8 cellular contexts compared by ENCODE assay signal in genomic region chr14:63544641-63545234, GRCh38. TPM values are rescaled to one million over a fixed set of nuclear protein-coding genes. Genes with fewer than 3 reads are reported as not detected.
DNase-seq lines count a peak whose midpoint lies in the region; ATAC-seq and TF ChIP-seq lines count a peak whose summit lies in the region.

No MANE protein-coding gene starts in this region.

- H3K27ac ChIP-seq in right cardiac atrium (ENCODE audit: low read length) (no peak overlapping the region), SJSA1 (no peak overlapping the region), esophagus squamous epithelium (no peak overlapping the region), left lung (no peak overlapping the region)

- no peak overlapping the region for H3K27ac Mint-ChIP-seq in stimulated activated effector memory CD8-positive, alpha-beta T cell treated with anti-CD3 and anti-CD28 coated beads, Interleukin-12 subunit alpha, Interleukin-12 subunit beta, amount 100 ng/mL, for 72 hours

- ATAC-seq in right cardiac atrium (no peak), Right ventricle myocardium inferior (no peak), left lung (no peak), HG03439 (IDR thresholded peaks at IDR 0.05; ENCODE audit: unreplicated experiment) (no peak)
- ATAC-seq in stimulated activated effector memory CD8-positive, alpha-beta T cell treated with anti-CD3 and anti-CD28 coated beads, Interleukin-12 subunit alpha, Interleukin-12 subunit beta, amount 100 ng/mL, for 72 hours: no peak

- H3K36me3 ChIP-seq in SJSA1 (peaks cover 9% of the 10 kb centered on the region), esophagus squamous epithelium (peaks cover 0 to 8% (median 0%) of the 10 kb centered on the region in 3 donors), left lung (peaks cover 0 to 2% of the 10 kb centered on the region in 2 donors)

- intact Hi-C loops in right cardiac atrium (cut with DNase I): loop anchor here (5.0 kb wide), 2 partner anchors 152 to 157 kb away; no protein-coding TSS in a partner anchor
- intact Hi-C loops in Right ventricle myocardium inferior (cut with DNase I): loop anchor here (5.0 kb wide), 1 partner anchor 47 kb away; no protein-coding TSS in a partner anchor
- intact Hi-C loops in esophagus squamous epithelium (cut with DNase I): loop anchor here (5.0 to 10.0 kb wide), 2 partner anchors 80 to 157 kb away; no protein-coding TSS in a partner anchor
- intact Hi-C loops in left lung (cut with DNase I): loop anchor here in 1 of 2 donors (10.0 kb wide), 1 partner anchor 150 kb away; no protein-coding TSS in a partner anchor

- TF ChIP-seq CTCF in esophagus squamous epithelium (IDR thresholded peaks at IDR 0.05) (peak in 2 of 6 experiments; percentile 15 to 28), left lung (IDR thresholded peaks at IDR 0.05) (peak in 1 of 2 donors; percentile 29)

- no peak for TF ChIP-seq POLR2A in esophagus squamous epithelium (IDR thresholded peaks at IDR 0.05)

- DNase-seq in right cardiac atrium: no peak
- DNase-seq in Right ventricle myocardium inferior (ENCODE audit: missing footprints): no peak
- peak in 1 of 2 experiments; percentile 11 for DNase-seq in SJSA1 (ENCODE audit: low read depth in 1 of 2, low spot score in 2 of 2)
- no peak for DNase-seq in esophagus squamous epithelium (lab: John Stamatoyannopoulos, UW)
- DNase-seq in stimulated activated effector memory CD8-positive, alpha-beta T cell treated with anti-CD3 and anti-CD28 coated beads, Interleukin-12 subunit alpha, Interleukin-12 subunit beta, amount 100 ng/mL, for 72 hours (ENCODE audit: low spot score in 2 of 2): no peak
- no peak for DNase-seq in left lung
- no peak for DNase-seq in NCI-H774 (lab: John Stamatoyannopoulos, UW)

- 16% methylated on average over 4 of the region's 4 CpGs for WGBS in right cardiac atrium
- 23 to 25% methylated on average over 4 of the region's 4 CpGs for WGBS in esophagus squamous epithelium, 2 donors

- peak overlapping the region; percentile 97 for H3K4me3 Mint-ChIP-seq in stimulated activated effector memory CD8-positive, alpha-beta T cell treated with anti-CD3 and anti-CD28 coated beads, Interleukin-12 subunit alpha, Interleukin-12 subunit beta, amount 100 ng/mL, for 72 hours

- peaks cover 24% of the 10 kb centered on the region for H3K4me1 Mint-ChIP-seq in stimulated activated effector memory CD8-positive, alpha-beta T cell treated with anti-CD3 and anti-CD28 coated beads, Interleukin-12 subunit alpha, Interleukin-12 subunit beta, amount 100 ng/mL, for 72 hours

- H3K4me1 ChIP-seq in right cardiac atrium (ENCODE audit: control insufficient read depth, insufficient read depth, low read length) (no peaks in the 10 kb centered on the region), SJSA1 (replicated peaks) (peaks cover 3% of the 10 kb centered on the region), esophagus squamous epithelium (peaks cover 0 to 36% (median 14%) of the 10 kb centered on the region in 3 donors), left lung (peaks cover 12 to 27% of the 10 kb centered on the region in 2 donors)

- H3K27me3 ChIP-seq in right cardiac atrium (ENCODE audit: control insufficient read depth, insufficient read depth) (no peaks in the 10 kb centered on the region), SJSA1 (replicated peaks) (no peaks in the 10 kb centered on the region), esophagus squamous epithelium (no peaks in the 10 kb centered on the region), left lung (no peaks in the 10 kb centered on the region)

- peak overlapping the region; percentile 70 for H3K4me3 ChIP-seq in right cardiac atrium (ENCODE audit: low read length)
- peak overlapping the region; percentile 77 for H3K4me3 ChIP-seq in SJSA1
- H3K4me3 ChIP-seq in esophagus squamous epithelium: peak overlapping the region in 3 of 4 donors; percentile 78 to 89 (median 86)
- peak overlapping the region in 1 of 2 donors; percentile 99 for H3K4me3 ChIP-seq in left lung

- H3K9me3 Mint-ChIP-seq in stimulated activated effector memory CD8-positive, alpha-beta T cell treated with anti-CD3 and anti-CD28 coated beads, Interleukin-12 subunit alpha, Interleukin-12 subunit beta, amount 100 ng/mL, for 72 hours: no peaks in the 10 kb centered on the region

- H3K9me3 ChIP-seq in right cardiac atrium (ENCODE audit: control insufficient read depth, low read length): no peaks in the 10 kb centered on the region
- no peaks in the 10 kb centered on the region for H3K9me3 ChIP-seq in SJSA1 (replicated peaks)
- H3K9me3 ChIP-seq in esophagus squamous epithelium: no peaks in the 10 kb centered on the region
- no peaks in the 10 kb centered on the region for H3K9me3 ChIP-seq in left lung

- H3K36me3 Mint-ChIP-seq in stimulated activated effector memory CD8-positive, alpha-beta T cell treated with anti-CD3 and anti-CD28 coated beads, Interleukin-12 subunit alpha, Interleukin-12 subunit beta, amount 100 ng/mL, for 72 hours: peaks cover 21% of the 10 kb centered on the region

RNA-seq across cellular contexts. Expression of gene PPP2R5E, which starts 1.6 kb away (rescaled TPM):
- total RNA-seq in right cardiac atrium (10 to 100 TPM; 35.7 to 38.4 (median 36.6) TPM), Right ventricle myocardium inferior (36.3 TPM), esophagus squamous epithelium (10 to 100 TPM; 18.9 to 31.2 (median 26.0) TPM), left lung (10 to 100 TPM; 44.1 to 45.3 TPM)
- 10.3 TPM for polyA plus RNA-seq in right cardiac atrium
- 8.7 and 15.6 TPM in 2 replicates for total RNA-seq in SJSA1 (2014; rRNA removed; shearing (Covaris generic))
